1 cellular context compared by ENCODE assay signal in the genomic region with DNA sequence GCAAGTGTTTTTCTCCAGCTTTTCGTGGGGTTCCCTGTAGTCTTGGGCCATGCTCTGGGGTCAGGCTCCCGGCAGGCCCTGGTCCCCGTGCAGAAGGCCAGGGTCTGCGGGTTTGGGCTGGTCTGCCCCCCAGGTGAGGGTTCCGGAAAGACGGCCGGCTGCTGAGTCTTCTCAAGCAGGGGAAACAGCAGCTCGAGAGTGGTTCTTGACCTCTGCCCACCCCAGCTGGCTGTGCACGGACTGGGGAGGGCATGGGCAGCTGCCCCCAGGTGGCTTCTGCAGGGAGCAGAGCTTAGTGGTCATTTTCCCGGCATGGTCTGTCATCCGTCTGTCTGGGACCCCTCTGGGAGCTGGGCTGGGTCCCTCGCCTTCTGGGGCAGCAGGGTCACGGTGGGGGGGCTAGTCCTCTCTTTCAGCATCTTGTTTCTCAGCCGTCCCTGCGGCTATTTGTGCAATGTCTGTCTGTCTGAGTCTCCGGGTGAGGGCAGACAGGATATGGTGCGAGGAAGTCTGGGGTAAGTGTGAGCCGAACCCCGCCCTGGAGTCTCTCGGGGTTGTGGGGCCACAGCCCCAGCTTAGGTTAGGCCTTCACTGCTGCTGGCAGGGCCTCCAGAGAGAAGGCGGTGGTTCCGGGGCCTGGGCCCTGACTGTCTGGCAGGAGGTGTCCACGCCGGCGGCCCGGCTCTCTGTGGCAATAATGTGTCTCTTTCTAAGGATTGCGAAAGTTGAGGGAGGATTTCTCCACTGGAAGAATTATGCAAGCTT.
A peak's percentile ranks its signal among the peaks of the same experiment; 100 is the strongest.
TF ChIP-seq lines count a peak whose summit lies in the region.

No MANE protein-coding gene starts in this region.

TF ChIP-seq in HepG2, 621 proteins besides CTCF, POLR2A, EP300 and RAD21 (continued from another document):
- TF ChIP-seq, protein P1, sequence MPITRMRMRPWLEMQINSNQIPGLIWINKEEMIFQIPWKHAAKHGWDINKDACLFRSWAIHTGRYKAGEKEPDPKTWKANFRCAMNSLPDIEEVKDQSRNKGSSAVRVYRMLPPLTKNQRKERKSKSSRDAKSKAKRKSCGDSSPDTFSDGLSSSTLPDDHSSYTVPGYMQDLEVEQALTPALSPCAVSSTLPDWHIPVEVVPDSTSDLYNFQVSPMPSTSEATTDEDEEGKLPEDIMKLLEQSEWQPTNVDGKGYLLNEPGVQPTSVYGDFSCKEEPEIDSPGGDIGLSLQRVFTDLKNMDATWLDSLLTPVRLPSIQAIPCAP (CRISPR knock-in tag; IDR thresholded peaks at IDR 0.05; ENCODE audit: low read depth) = no peak
- TF ChIP-seq, protein P2, sequence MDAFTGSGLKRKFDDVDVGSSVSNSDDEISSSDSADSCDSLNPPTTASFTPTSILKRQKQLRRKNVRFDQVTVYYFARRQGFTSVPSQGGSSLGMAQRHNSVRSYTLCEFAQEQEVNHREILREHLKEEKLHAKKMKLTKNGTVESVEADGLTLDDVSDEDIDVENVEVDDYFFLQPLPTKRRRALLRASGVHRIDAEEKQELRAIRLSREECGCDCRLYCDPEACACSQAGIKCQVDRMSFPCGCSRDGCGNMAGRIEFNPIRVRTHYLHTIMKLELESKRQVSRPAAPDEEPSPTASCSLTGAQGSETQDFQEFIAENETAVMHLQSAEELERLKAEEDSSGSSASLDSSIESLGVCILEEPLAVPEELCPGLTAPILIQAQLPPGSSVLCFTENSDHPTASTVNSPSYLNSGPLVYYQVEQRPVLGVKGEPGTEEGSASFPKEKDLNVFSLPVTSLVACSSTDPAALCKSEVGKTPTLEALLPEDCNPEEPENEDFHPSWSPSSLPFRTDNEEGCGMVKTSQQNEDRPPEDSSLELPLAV (CRISPR knock-in tag; conservative IDR thresholded peaks at IDR 0.05; ENCODE audit: low read depth) = no peak
- TF ChIP-seq ZNF337 (CRISPR knock-in tag; IDR thresholded peaks at IDR 0.05; ENCODE audit: borderline replicate concordance, low read depth) = no peak
- TF ChIP-seq, protein P3, sequence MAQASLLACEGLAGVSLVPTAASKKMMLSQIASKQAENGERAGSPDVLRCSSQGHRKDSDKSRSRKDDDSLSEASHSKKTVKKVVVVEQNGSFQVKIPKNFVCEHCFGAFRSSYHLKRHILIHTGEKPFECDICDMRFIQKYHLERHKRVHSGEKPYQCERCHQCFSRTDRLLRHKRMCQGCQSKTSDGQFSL (CRISPR knock-in tag; IDR thresholded peaks at IDR 0.05) = peak; percentile 70
- TF ChIP-seq ZNF17 (CRISPR knock-in tag; IDR thresholded peaks at IDR 0.05) = no peak
